In genomic region chrX:31435592-31435991, GRCh38 we compare ENCODE assay signal across 10 cellular contexts.
A peak's percentile ranks its signal among the peaks of the same experiment; 100 is the strongest.
DNase-seq lines count a peak whose midpoint lies in the region; ATAC-seq, FAIRE-seq and TF ChIP-seq lines count a peak whose summit lies in the region.
"Had no signal": no experiment of that assay in that cellular context is flagged by ENCODE, and none has a peak within 500 bp of the region (broad histone marks: within the 10 kb centered on the region; RNA-seq: fewer than 3 reads in every experiment).

No MANE protein-coding gene starts in this region.

- POLR2A ChIA-PET in H1 (lab: Charles Lee; ENCODE audit: partially characterized antibody), result no interaction called here

- H3K14ac ChIP-seq in H1 (ENCODE audit: insufficient read length), result no peak overlapping the region

- H3K79me2 ChIP-seq in H1 (ENCODE audit: control insufficient read depth in 1 of 2, insufficient read depth in 2 of 2, low read length in 2 of 2), result no peaks in the 10 kb centered on the region

- no peak overlapping the region for H2BK12ac ChIP-seq in H1 (ENCODE audit: low read depth, low read length)

- no peak overlapping the region for H3K56ac ChIP-seq in H1 (replicated peaks; ENCODE audit: insufficient read length, low read depth, low read length)

- peaks cover 5% of the 10 kb centered on the region for H3K4me1 Mint-ChIP-seq in type B pancreatic cell (ENCODE audit: unreplicated experiment)

- ATAC-seq in Right ventricle myocardium inferior (peak; percentile 23), GM19397 (IDR thresholded peaks at IDR 0.05; ENCODE audit: unreplicated experiment) (no peak)

- H3K4me3 ChIP-seq in H1 (ENCODE audit: extremely low read depth in 1 of 4, insufficient read depth in 2 of 4, low read depth in 3 of 4, low read length in 4 of 4), result peak overlapping the region in 1 of 4 experiments; percentile 26; a peak in 1 of 8 replicates

- no peak overlapping the region for H4K5ac ChIP-seq in H1 (ENCODE audit: insufficient read length, low read depth, low read length)

- TF ChIP-seq POLR2A in H1 (IDR thresholded peaks at IDR 0.05; ENCODE audit: control extremely low read depth in 1 of 2, low read depth in 2 of 2, low read length in 2 of 2) (no peak), H54 (IDR thresholded peaks at IDR 0.05; ENCODE audit: low read depth, low read length) (no peak)

- H3K36me3 Mint-ChIP-seq in type B pancreatic cell, result no peaks in the 10 kb centered on the region
- H3K36me3 Mint-ChIP-seq: activated CD4-positive, alpha-beta memory T cell treated with anti-CD3 and anti-CD28 coated beads for 36 hours had no signal

- no peaks in the 10 kb centered on the region for H3K36me3 ChIP-seq in H1 (ENCODE audit: control insufficient read depth in 2 of 4, insufficient read depth in 4 of 4, low read length in 3 of 4)

- DNase-seq in Right ventricle myocardium inferior (ENCODE audit: missing footprints) (no peak), cardiac septum (ENCODE audit: low spot score) (no peak), H1 (ENCODE audit: low read depth in 1 of 2, low spot score in 2 of 2) (peak; percentile 56 to 60), medulla oblongata (ENCODE audit: extremely low spot score) (peak; percentile 6), type B pancreatic cell (ENCODE audit: extremely low spot score, unreplicated experiment) (no peak), H54 (ENCODE audit: insufficient read length, low spot score) (no peak), glomerular visceral epithelial cell (ENCODE audit: extremely low spot score) (no peak)
- DNase-seq: activated CD4-positive, alpha-beta memory T cell treated with anti-CD3 and anti-CD28 coated beads for 36 hours had no signal

- no peaks in the 10 kb centered on the region for H3K23me2 ChIP-seq in H1 (ENCODE audit: low read depth, low read length)

- TF ChIP-seq CTCF in H1 (IDR thresholded peaks at IDR 0.05; ENCODE audit: control extremely low read depth in 1 of 3, insufficient read depth in 1 of 3, low read depth in 1 of 3, low read length in 3 of 3) (no peak), type B pancreatic cell (conservative IDR thresholded peaks at IDR 0.05) (no peak)

- FAIRE-seq in H1 (lab: Jason Lieb, UNC), result peak; percentile 99
- FAIRE-seq in H54 (lab: Jason Lieb, UNC), result no peak

- H4K20me1 ChIP-seq in H1 (replicated peaks in 1 of 2; ENCODE audit: control insufficient read depth in 1 of 2, insufficient read depth in 2 of 2, low read length in 2 of 2), result no peaks in the 10 kb centered on the region

- no peaks in the 10 kb centered on the region for H3K27me3 ChIP-seq in H1 (replicated peaks in 1 of 4; ENCODE audit: control insufficient read depth in 3 of 4, extremely low read depth in 1 of 4, insufficient read depth in 3 of 4, low read length in 3 of 4)

- no peak overlapping the region for H2AK5ac ChIP-seq in H1 (ENCODE audit: low read depth, low read length)

- H3K9ac ChIP-seq in H1 (replicated peaks in 1 of 4; ENCODE audit: extremely low read depth in 1 of 4, low read depth in 3 of 4, low read length in 3 of 4), result no peak overlapping the region

- H3K4me3 Mint-ChIP-seq in type B pancreatic cell, result peak overlapping the region; percentile 53
- H3K4me3 Mint-ChIP-seq: activated CD4-positive, alpha-beta memory T cell treated with anti-CD3 and anti-CD28 coated beads for 36 hours; T-helper 2 cell treated with Interferon-gamma antibody and Interleukin-4, amounts not matched to agents 5 μg/mL and 100 μg/mL, for 36 hours had no signal

- H3K27ac Mint-ChIP-seq in type B pancreatic cell, result peak overlapping the region; percentile 23
- H3K27ac Mint-ChIP-seq: activated CD4-positive, alpha-beta memory T cell treated with anti-CD3 and anti-CD28 coated beads for 36 hours; T-helper 2 cell treated with Interferon-gamma antibody and Interleukin-4, amounts not matched to agents 5 μg/mL and 100 μg/mL, for 36 hours had no signal

- intact Hi-C loops in Right ventricle myocardium inferior (cut with DNase I), result no loop called here
- intact Hi-C loops in cardiac septum (cut with DNase I), result no loop called here

- no peak overlapping the region for H3K4ac ChIP-seq in H1 (replicated peaks; ENCODE audit: insufficient read length, low read depth, low read length)

- no peak overlapping the region for H3K27ac ChIP-seq in H1 (ENCODE audit: low read depth, low read length)

- H3K27me3 Mint-ChIP-seq in type B pancreatic cell, result no peaks in the 10 kb centered on the region

- H3K23ac ChIP-seq in H1 (ENCODE audit: insufficient read length), result no peak overlapping the region

- no peak overlapping the region for H4K8ac ChIP-seq in H1 (ENCODE audit: extremely low read depth, insufficient read depth, low read length)

- H3K9me3 ChIP-seq in H1 (ENCODE audit: insufficient read depth in 2 of 2, low read depth in 1 of 2, low read length in 1 of 2), result no peaks in the 10 kb centered on the region

- peaks cover 0 to 2% (median 0%) of the 10 kb centered on the region in 4 experiments; a peak in 1 of 7 replicates for H3K4me1 ChIP-seq in H1 (replicated peaks in 1 of 4; ENCODE audit: control insufficient read depth in 3 of 4, insufficient read depth in 4 of 4, low read length in 3 of 4)

- WGBS in H1 (ENCODE audit: extremely low coverage in 1 of 2, insufficient coverage in 1 of 2, insufficient read length in 1 of 2, insufficient replicate concordance in 2 of 2, low coverage in 1 of 2, low lambda C conversion rate in 2 of 2, missing lambda C conversion rate in 1 of 2), 2 experiments, result 2% methylated on average over 7 of the region's 7 CpGs; no CpG with 5 or more reads in 1 of the 2 experiments

- no peak overlapping the region for H3K18ac ChIP-seq in H1 (ENCODE audit: extremely low read depth, low read length)

- H3K9me3 Mint-ChIP-seq in type B pancreatic cell, result no peaks in the 10 kb centered on the region
- H3K9me3 Mint-ChIP-seq: activated CD4-positive, alpha-beta memory T cell treated with anti-CD3 and anti-CD28 coated beads for 36 hours; T-helper 2 cell treated with Interferon-gamma antibody and Interleukin-4, amounts not matched to agents 5 μg/mL and 100 μg/mL, for 36 hours had no signal

- no peak overlapping the region for H2BK5ac ChIP-seq in H1 (ENCODE audit: low read depth, low read length)

- H3K79me1 ChIP-seq in H1 (ENCODE audit: low read depth, low read length), result no peaks in the 10 kb centered on the region

- CTCF ChIA-PET in H1 (lab: Charles Lee; ENCODE audit: partially characterized antibody), result interaction anchor here (0.8 kb wide), 1 partner anchor 10 kb away, joined by 3 read pairs; no protein-coding TSS in a partner anchor

- H2BK20ac ChIP-seq in H1 (ENCODE audit: low read length), result no peak overlapping the region

- TF ChIP-seq EP300 in H1 (IDR thresholded peaks at IDR 0.05; ENCODE audit: borderline replicate concordance in 1 of 2, low read depth in 2 of 2, low read length in 2 of 2), result no peak

- H2AFZ ChIP-seq in H1 (ENCODE audit: low read length), result no peak overlapping the region

- peak; percentile 10 to 14; a peak in 1 of 4 replicates for TF ChIP-seq RAD21 in H1 (IDR thresholded peaks at IDR 0.05 in 1 of 2, conservative IDR thresholded peaks at IDR 0.05 in 1 of 2; ENCODE audit: low read depth in 2 of 2, low read length in 2 of 2)

- no peak overlapping the region for H4K91ac ChIP-seq in H1 (replicated peaks; ENCODE audit: insufficient read length, low read length)

- H2BK15ac ChIP-seq in H1 (ENCODE audit: low read length), result no peak overlapping the region

- no peak overlapping the region for H2BK120ac ChIP-seq in H1 (replicated peaks; ENCODE audit: low read depth, low read length)

- H3K4me2 ChIP-seq in H1 (ENCODE audit: insufficient read depth in 1 of 2, low read depth in 2 of 2, low read length in 2 of 2), result peak overlapping the region in 1 of 2 experiments; percentile 24; a peak in 1 of 4 replicates

TF ChIP-seq in H1, 55 proteins besides CTCF, POLR2A, EP300 and RAD21:
- no peak for TF ChIP-seq RXRA (IDR thresholded peaks at IDR 0.05; ENCODE audit: insufficient read depth, low read depth, low read length)
- TF ChIP-seq, protein P1, sequence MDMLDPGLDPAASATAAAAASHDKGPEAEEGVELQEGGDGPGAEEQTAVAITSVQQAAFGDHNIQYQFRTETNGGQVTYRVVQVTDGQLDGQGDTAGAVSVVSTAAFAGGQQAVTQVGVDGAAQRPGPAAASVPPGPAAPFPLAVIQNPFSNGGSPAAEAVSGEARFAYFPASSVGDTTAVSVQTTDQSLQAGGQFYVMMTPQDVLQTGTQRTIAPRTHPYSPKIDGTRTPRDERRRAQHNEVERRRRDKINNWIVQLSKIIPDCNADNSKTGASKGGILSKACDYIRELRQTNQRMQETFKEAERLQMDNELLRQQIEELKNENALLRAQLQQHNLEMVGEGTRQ (IDR thresholded peaks at IDR 0.05; ENCODE audit: low read length), result no peak
- TF ChIP-seq GTF2F1 (IDR thresholded peaks at IDR 0.05; ENCODE audit: borderline replicate concordance, low read depth, low read length), result no peak
- TF ChIP-seq SP1 (IDR thresholded peaks at IDR 0.05; ENCODE audit: low read depth, low read length), result 0 out of 2 replicates have a peak, but pooled peaks have one; percentile 21
- TF ChIP-seq TAF1 (IDR thresholded peaks at IDR 0.05; ENCODE audit: low read depth, low read length), result peak; percentile 41; the same call in 1 of the 2 replicates
- TF ChIP-seq CTBP2 (IDR thresholded peaks at IDR 0.05; ENCODE audit: borderline replicate concordance, insufficient read depth, insufficient read length, low read length), result no peak
- peak; percentile 41; the same call in 1 of the 2 replicates for TF ChIP-seq TEAD4 (IDR thresholded peaks at IDR 0.05; ENCODE audit: low read depth, low read length)
- 0 out of 2 replicates have a peak, but pooled peaks have one; percentile 35 for TF ChIP-seq MAX (IDR thresholded peaks at IDR 0.05)
- TF ChIP-seq CREB1 (IDR thresholded peaks at IDR 0.05), result 0 out of 2 replicates have a peak, but pooled peaks have one; percentile 17
- peak; percentile 77; the same call in 1 of the 2 replicates for TF ChIP-seq YY1 (IDR thresholded peaks at IDR 0.05; ENCODE audit: low read depth, low read length)
- TF ChIP-seq CBX5 (IDR thresholded peaks at IDR 0.05; ENCODE audit: low read depth, low read length), result no peak
TF ChIP-seq in H1: peak in this region for 6.

Comparison
In these comparisons a context has a peak if more than half of its experiments do, and no peak if none do; other contexts are left out.
1. DNase-seq: peak in H1 (2 of 2) and medulla oblongata (single experiment); none in Right ventricle myocardium inferior (single experiment), cardiac septum (single experiment), type B pancreatic cell (single experiment), H54 (single experiment) and glomerular visceral epithelial cell (single experiment).